ENCODE assay signal across 17 cellular contexts in genomic region chr22:48422900-48423480, GRCh38.
DNase-seq lines count a peak whose midpoint lies in the region; ATAC-seq and TF ChIP-seq lines count a peak whose summit lies in the region.
"Had no signal": no experiment of that assay in that cellular context is flagged by ENCODE, and none has a peak within 500 bp of the region (broad histone marks: within the 10 kb centered on the region; RNA-seq: fewer than 3 reads in every experiment).

No MANE protein-coding gene starts in this region.

- TF ChIP-seq CTCF in endodermal cell (conservative IDR thresholded peaks at IDR 0.05) (no peak), osteoblast (IDR thresholded peaks at IDR 0.05; ENCODE audit: extremely low read depth, low read depth, low read length) (no peak), mammary epithelial cell (conservative IDR thresholded peaks at IDR 0.05 in 1 of 2, IDR thresholded peaks at IDR 0.05 in 1 of 2; ENCODE audit: extremely low read depth in 1 of 2, insufficient read depth in 1 of 2, low read depth in 1 of 2, low read length in 2 of 2) (no peak), foreskin keratinocyte (conservative IDR thresholded peaks at IDR 0.05) (no peak)

- H4K20me1 ChIP-seq in osteoblast (ENCODE audit: insufficient read depth, low read length) (no peaks in the 10 kb centered on the region), mammary epithelial cell (ENCODE audit: insufficient read depth, low read length) (no peaks in the 10 kb centered on the region)

- no peak overlapping the region for H3K27ac Mint-ChIP-seq in endodermal cell

- H3K9me3 Mint-ChIP-seq in endodermal cell, result no peaks in the 10 kb centered on the region

- no peak overlapping the region for H3K4me3 Mint-ChIP-seq in endodermal cell

- dilution Hi-C loops in mammary epithelial cell (cut with HindIII; ENCODE audit: low sequenced_read_pairs), result no loop called here

- peaks cover 61% of the 10 kb centered on the region for H3K27me3 Mint-ChIP-seq in endodermal cell (ENCODE audit: insufficient read depth)

- H3K27ac ChIP-seq in endodermal cell (ENCODE audit: low read depth, low read length) (no peak overlapping the region), osteoblast (ENCODE audit: low read depth, low read length) (no peak overlapping the region), mammary epithelial cell (ENCODE audit: insufficient read depth, low read depth, low read length) (no peak overlapping the region), mesendoderm (ENCODE audit: low read depth, low read length) (no peak overlapping the region), foreskin keratinocyte (no peak overlapping the region)
- H3K27ac ChIP-seq: Peyer's patch had no signal

- no peak overlapping the region for H3K4ac ChIP-seq in mesendoderm (ENCODE audit: low read depth, low read length)

- H3K4me3 ChIP-seq in endodermal cell (ENCODE audit: low read length) (no peak overlapping the region), osteoblast (ENCODE audit: insufficient read depth, low read length) (no peak overlapping the region), mammary epithelial cell (replicated peaks in 1 of 3; ENCODE audit: insufficient read depth in 1 of 3, low read depth in 2 of 3, low read length in 3 of 3) (no peak overlapping the region), mesendoderm (ENCODE audit: low read length) (no peak overlapping the region)
- H3K4me3 ChIP-seq: A549, Peyer's patch had no signal

- 88 to 97% methylated on average over 5 to 7 of the region's 7 CpGs for WGBS in endodermal cell (ENCODE audit: insufficient coverage in 1 of 2, insufficient read length in 1 of 2), 2 experiments
- WGBS in mammary epithelial cell (ENCODE audit: low coverage, missing lambda C conversion rate), result 28% methylated on average over 7 of the region's 7 CpGs
- WGBS in mesendoderm (ENCODE audit: extremely low coverage, insufficient coverage, low lambda C conversion rate), result no CpG with 5 or more reads among the region's 7 CpGs

- H3K4me2 ChIP-seq in osteoblast (ENCODE audit: insufficient read depth, low read length) (no peak overlapping the region), mammary epithelial cell (ENCODE audit: insufficient read depth, low read depth, low read length) (no peak overlapping the region), mesendoderm (ENCODE audit: low read length) (no peak overlapping the region)
- H3K4me2 ChIP-seq: A549 had no signal

- DNase-seq in AG20443 (ENCODE audit: low spot score) (peak; percentile 7), NCI-H345 treated with DMSO at 0.1 percent for 48 hours (lab: John Stamatoyannopoulos, UW; ENCODE audit: unreplicated experiment) (peak; percentile 46), endodermal cell (peak; percentile 15), osteoblast (ENCODE audit: insufficient read length, low spot score, missing footprints) (peak; percentile 45), mammary epithelial cell (no peak), mesendoderm (no peak), foreskin keratinocyte (no peak)
- DNase-seq: BE2C, GOT3, HCEC 1CT, KBM-7, NCI-H1436 treated with DMSO at 0.1 percent for 48 hours, NCI-H1930, NCI-H446 had no signal

- H3K4me1 Mint-ChIP-seq in endodermal cell, result peaks cover 2% of the 10 kb centered on the region

- H3K9ac ChIP-seq in endodermal cell (ENCODE audit: extremely low read depth, low read length, poor library complexity, severe bottlenecking), result no peak overlapping the region
- no peak overlapping the region for H3K9ac ChIP-seq in mammary epithelial cell (ENCODE audit: insufficient read depth, low read length)
- H3K9ac ChIP-seq in mesendoderm (ENCODE audit: low read length), result no peak overlapping the region

- no peaks in the 10 kb centered on the region for H3K36me3 Mint-ChIP-seq in endodermal cell (ENCODE audit: low read depth)

- H3K9me3 ChIP-seq in endodermal cell (ENCODE audit: control insufficient read depth, low read length) (no peaks in the 10 kb centered on the region), osteoblast (ENCODE audit: low read depth, low read length) (no peaks in the 10 kb centered on the region), mammary epithelial cell (replicated peaks; ENCODE audit: insufficient read depth, low read length) (peaks cover 62% of the 10 kb centered on the region)
- H3K9me3 ChIP-seq: A549, Peyer's patch had no signal

- no peak overlapping the region for H3K23ac ChIP-seq in mesendoderm (ENCODE audit: low read length)

- CTCF ChIA-PET in mammary epithelial cell (lab: Charles Lee; ENCODE audit: low non-redundant PET), result no interaction called here

- H3K27me3 ChIP-seq in endodermal cell (ENCODE audit: control insufficient read depth, insufficient read depth, low read length, poor library complexity, severe bottlenecking), result no peaks in the 10 kb centered on the region
- no peaks in the 10 kb centered on the region for H3K27me3 ChIP-seq in osteoblast (ENCODE audit: insufficient read depth, low read length)
- H3K27me3 ChIP-seq in mammary epithelial cell (ENCODE audit: insufficient read depth, low read length), result no peaks in the 10 kb centered on the region
- H3K27me3 ChIP-seq in mesendoderm (ENCODE audit: insufficient read depth, low read length, poor library complexity), result no peaks in the 10 kb centered on the region
- no peaks in the 10 kb centered on the region for H3K27me3 ChIP-seq in foreskin keratinocyte
- H3K27me3 ChIP-seq: BE2C, Peyer's patch had no signal

- no peak overlapping the region for H2BK15ac ChIP-seq in mesendoderm (replicated peaks; ENCODE audit: low read depth)

- no peak for ATAC-seq in GM18502 (IDR thresholded peaks at IDR 0.05; ENCODE audit: poor library complexity, unreplicated experiment)
- ATAC-seq in foreskin keratinocyte, result no peak
- ATAC-seq: A549 had no signal

- H3K36me3 ChIP-seq in endodermal cell (ENCODE audit: control insufficient read depth, insufficient read depth, low read length) (no peaks in the 10 kb centered on the region), osteoblast (ENCODE audit: insufficient read depth, low read length) (no peaks in the 10 kb centered on the region), mammary epithelial cell (ENCODE audit: insufficient read depth, low read length) (no peaks in the 10 kb centered on the region), mesendoderm (ENCODE audit: control insufficient read depth, insufficient read depth, low read length) (no peaks in the 10 kb centered on the region)
- H3K36me3 ChIP-seq: BE2C, Peyer's patch had no signal

- in situ Hi-C loops in mammary epithelial cell (cut with MboI; ENCODE audit: low sequenced_read_pairs in 2 of 2), result no loop called here

- H2AFZ ChIP-seq in osteoblast (ENCODE audit: low read length) (peak overlapping the region; percentile 56), mammary epithelial cell (ENCODE audit: low read depth, low read length) (no peak overlapping the region)

- H3K79me2 ChIP-seq in osteoblast (ENCODE audit: insufficient read depth, low read length) (no peaks in the 10 kb centered on the region), mammary epithelial cell (ENCODE audit: insufficient read depth, low read length) (no peaks in the 10 kb centered on the region), mesendoderm (ENCODE audit: control insufficient read depth, insufficient read depth, low read length) (no peaks in the 10 kb centered on the region)

- no peaks in the 10 kb centered on the region for H3K79me1 ChIP-seq in mesendoderm (ENCODE audit: low read length)

- H2AK5ac ChIP-seq in mesendoderm (ENCODE audit: low read length), result no peak overlapping the region

- BruUV-seq in mammary epithelial cell (replicated peaks; lab: Mats Ljungman, UMichigan), result no TSS peak

- no peak overlapping the region for H3K56ac ChIP-seq in mesendoderm (ENCODE audit: low read length)

- H4K5ac ChIP-seq in mesendoderm (ENCODE audit: low read length), result no peak overlapping the region

- H4K8ac ChIP-seq in mesendoderm (ENCODE audit: low read depth, low read length), result no peak overlapping the region

- no peak overlapping the region for H3K18ac ChIP-seq in mesendoderm (ENCODE audit: low read length)

- H3K4me1 ChIP-seq in endodermal cell (ENCODE audit: control insufficient read depth, insufficient read depth, low read length), result peaks cover under 1% of the 10 kb centered on the region
- peaks cover 4% of the 10 kb centered on the region for H3K4me1 ChIP-seq in osteoblast (ENCODE audit: insufficient read depth, low read length)
- H3K4me1 ChIP-seq in mammary epithelial cell (ENCODE audit: insufficient read depth, low read length), result no peaks in the 10 kb centered on the region
- H3K4me1 ChIP-seq in mesendoderm (ENCODE audit: control insufficient read depth, low read depth, low read length), result no peaks in the 10 kb centered on the region
- no peaks in the 10 kb centered on the region for H3K4me1 ChIP-seq in foreskin keratinocyte
- H3K4me1 ChIP-seq: BE2C, Peyer's patch had no signal

- intact Hi-C loops in mammary epithelial cell (cut with micrococcal nuclease), result no loop called here

- no peak overlapping the region for H2BK120ac ChIP-seq in mesendoderm (ENCODE audit: low read depth, low read length)

- no peak overlapping the region for H2BK5ac ChIP-seq in mesendoderm (ENCODE audit: low read length)

Comparison
In these comparisons a context has a peak if more than half of its experiments do, and no peak if none do; other contexts are left out.
1. DNase-seq: peak in AG20443 (single experiment), NCI-H345 treated with DMSO at 0.1 percent for 48 hours (single experiment), endodermal cell (single experiment) and osteoblast (single experiment); none in mammary epithelial cell (single experiment), mesendoderm (single experiment) and foreskin keratinocyte (0 of 2).